Comparison of ENCODE assay signal across 8 cellular contexts in the genomic region with DNA sequence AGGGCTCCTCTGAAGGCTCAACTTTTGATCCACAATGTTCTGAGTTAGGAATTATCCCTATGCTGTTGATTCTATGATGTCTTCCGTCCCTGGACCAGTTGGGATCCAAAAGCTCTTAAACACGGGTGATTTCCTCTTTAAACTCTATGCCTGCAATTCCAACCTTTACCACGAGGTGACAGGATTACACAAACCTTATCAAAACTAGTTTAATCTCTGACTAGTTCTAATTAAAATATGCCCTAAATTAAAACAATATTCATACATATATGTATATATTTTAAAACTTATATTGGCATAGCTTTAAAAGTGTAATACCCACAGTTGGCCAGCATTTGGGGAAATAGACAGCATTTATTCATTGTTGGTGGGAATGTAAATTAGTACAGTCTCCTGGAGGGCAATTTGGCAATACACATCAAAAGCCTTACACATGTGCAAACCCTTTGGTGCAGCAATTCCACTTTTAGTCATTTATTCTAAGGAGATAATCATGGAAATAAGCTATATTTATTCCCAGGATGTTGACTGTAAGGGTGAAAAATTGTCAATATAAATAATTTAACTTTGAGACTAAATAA. TPM values are rescaled to one million over a fixed set of nuclear protein-coding genes. Genes with fewer than 3 reads are reported as not detected.
DNase-seq lines count a peak whose midpoint lies in the region; ATAC-seq and TF ChIP-seq lines count a peak whose summit lies in the region.

No MANE protein-coding gene starts in this region.

- ATAC-seq in HG02678 (IDR thresholded peaks at IDR 0.05; ENCODE audit: unreplicated experiment) (no peak), GM18873 (IDR thresholded peaks at IDR 0.05; ENCODE audit: low FRiP score, unreplicated experiment) (no peak)

- no peak overlapping the region for H3K9ac ChIP-seq in neural progenitor cell

- peaks cover 3% of the 10 kb centered on the region for H3K4me1 ChIP-seq in neural progenitor cell

- TF ChIP-seq POLR2A in NB4 (IDR thresholded peaks at IDR 0.05; ENCODE audit: extremely low read depth, insufficient read length), result no peak

- H3K36me3 Mint-ChIP-seq in neural progenitor cell, result no peaks in the 10 kb centered on the region

- H3K4me3 Mint-ChIP-seq in neural progenitor cell, result no peak overlapping the region

- no peak overlapping the region for H3K27ac ChIP-seq in neural progenitor cell

- H3K27me3 ChIP-seq in neural progenitor cell, result peaks cover 23% of the 10 kb centered on the region

- H3K4me1 Mint-ChIP-seq in neural progenitor cell, result peaks cover 36% of the 10 kb centered on the region

- CTCF ChIA-PET in GM10248 (lab: Yijun Ruan, JAX), result interaction anchor here (0.8 to 1.7 kb wide), 11 partner anchors 11 to 308 kb away, joined by 3 to 5 read pairs (median 4); no protein-coding TSS in a partner anchor

- H3K27ac Mint-ChIP-seq in neural progenitor cell, result no peak overlapping the region

- no peak overlapping the region for H2AFZ ChIP-seq in neural progenitor cell (replicated peaks)

- no peaks in the 10 kb centered on the region for H3K36me3 ChIP-seq in neural progenitor cell

- TF ChIP-seq CTCF in GM10248 (IDR thresholded peaks at IDR 0.05; ENCODE audit: control extremely low read depth, extremely low read depth, low read depth, missing control alignments), result peak; percentile 42
- TF ChIP-seq CTCF in NB4 (IDR thresholded peaks at IDR 0.05; ENCODE audit: low read depth, low read length), result peak; percentile 78
- peak; percentile 66 for TF ChIP-seq CTCF in cardiac fibroblast (IDR thresholded peaks at IDR 0.05; ENCODE audit: low read depth, low read length)
- peak; percentile 76 for TF ChIP-seq CTCF in neural progenitor cell (IDR thresholded peaks at IDR 0.05)

- H3K79me2 ChIP-seq in neural progenitor cell (ENCODE audit: low read depth), result no peaks in the 10 kb centered on the region

- H4K20me1 ChIP-seq in neural progenitor cell (ENCODE audit: low read depth), result peaks cover 6% of the 10 kb centered on the region

- no peaks in the 10 kb centered on the region for H3F3A ChIP-seq in neural progenitor cell (ENCODE audit: low read depth)

- peaks cover 9% of the 10 kb centered on the region for H3K27me3 Mint-ChIP-seq in neural progenitor cell (ENCODE audit: insufficient read depth, low read depth)

- H3K4me3 ChIP-seq in NB4 (ENCODE audit: low read depth, low read length) (no peak overlapping the region), cardiac fibroblast (replicated peaks in 1 of 2; ENCODE audit: low read depth in 2 of 2, low read length in 2 of 2) (no peak overlapping the region), neural progenitor cell (no peak overlapping the region)

- no peak for DNase-seq in GM10248 (ENCODE audit: extremely low spot score)
- peak; percentile 66 for DNase-seq in NB4 (ENCODE audit: low read depth)
- peak in 1 of 2 donors; percentile 36 for DNase-seq in cardiac fibroblast (ENCODE audit: low read depth in 2 of 2)
- peak; percentile 52 for DNase-seq in neural progenitor cell (ENCODE audit: low spot score)
- no peak for DNase-seq in NCI-H1436 treated with DMSO at 0.1 percent for 48 hours (lab: John Stamatoyannopoulos, UW)
- DNase-seq in central memory CD4-positive, alpha-beta T cell, result no peak

- H3K9me3 Mint-ChIP-seq in neural progenitor cell, result peaks cover 13% of the 10 kb centered on the region

- POLR2A ChIA-PET in GM10248 (lab: Yijun Ruan, JAX), result no interaction called here

- H3K4me2 ChIP-seq in neural progenitor cell, result no peak overlapping the region

- H3K9me3 ChIP-seq in neural progenitor cell (ENCODE audit: low read depth), result no peaks in the 10 kb centered on the region

RNA-seq across cellular contexts. Expression of a gene that starts 51.6 kb away (rescaled TPM):
- total RNA-seq in neural progenitor cell (ENCODE audit: low replicate concordance), result 20.5 and 25.9 TPM in 2 replicates

Comparison
In these comparisons a context has a peak if more than half of its experiments do, and no peak if none do; other contexts are left out.
1. DNase-seq: peak in NB4 (single experiment) and neural progenitor cell (single experiment); none in GM10248 (single experiment), NCI-H1436 treated with DMSO at 0.1 percent for 48 hours (single experiment) and central memory CD4-positive, alpha-beta T cell (single experiment).
2. Peak in every context shown above with its lines, with median percentiles within 50 percentile points of each other: CTCF ChIP-seq.